Comparison of ENCODE assay signal across 24 cellular contexts in the genomic region with DNA sequence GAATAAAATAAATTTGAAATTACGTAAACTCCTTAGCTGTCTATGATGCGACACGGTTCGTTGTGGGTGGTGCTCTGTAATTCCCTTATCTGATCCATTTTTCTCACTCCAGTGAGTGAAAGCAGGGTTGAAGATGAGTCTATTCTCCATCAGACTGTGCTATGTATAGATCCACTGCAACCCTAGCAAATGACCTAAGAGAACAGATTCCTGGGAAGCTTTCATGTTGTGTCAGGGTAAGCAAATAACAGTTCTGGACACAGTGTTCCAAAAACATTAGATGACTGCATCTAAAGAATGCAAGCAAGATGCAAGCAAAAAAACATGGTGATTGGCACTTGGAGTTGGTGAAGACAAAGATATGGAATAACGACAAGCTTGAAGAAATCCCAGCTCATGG.
DNase-seq lines count a peak whose midpoint lies in the region; ATAC-seq, FAIRE-seq and TF ChIP-seq lines count a peak whose summit lies in the region.
"Had no signal": no experiment of that assay in that cellular context is flagged by ENCODE, and none has a peak within 500 bp of the region (broad histone marks: within the 10 kb centered on the region; RNA-seq: fewer than 3 reads in every experiment).

No MANE protein-coding gene starts in this region.

- H3K14ac ChIP-seq in trophoblast cell (ENCODE audit: low read length): no peak overlapping the region

- no peak overlapping the region for H3K9ac ChIP-seq in trophoblast cell (ENCODE audit: low read length)
- no peak overlapping the region for H3K9ac ChIP-seq in HepG2 (ENCODE audit: insufficient read depth, low read depth, low read length)

- H3K27me3 ChIP-seq in bronchial epithelial cell (ENCODE audit: control insufficient read depth, insufficient read depth, low read length): no peaks in the 10 kb centered on the region
- H3K27me3 ChIP-seq in trophoblast cell (ENCODE audit: insufficient read depth, low read length): no peaks in the 10 kb centered on the region
- no peaks in the 10 kb centered on the region for H3K27me3 ChIP-seq in HepG2 (ENCODE audit: control insufficient read depth in 1 of 2, insufficient read depth in 2 of 2, low read length in 2 of 2)
- H3K27me3 ChIP-seq: dorsolateral prefrontal cortex had no signal

- no peak overlapping the region for H3K23ac ChIP-seq in trophoblast cell (ENCODE audit: low read length)

- TF ChIP-seq EP300 in HepG2 (IDR thresholded peaks at IDR 0.05; ENCODE audit: low read depth in 2 of 2, low read length in 2 of 2): no peak
- TF ChIP-seq EP300 in HepG2 (CRISPR knock-in tag; IDR thresholded peaks at IDR 0.05; ENCODE audit: borderline replicate concordance): no peak

- no peaks in the 10 kb centered on the region for H3K27me3 Mint-ChIP-seq in activated T-helper 1 cell treated with anti-CD3 and anti-CD28 coated beads, Interleukin-12 subunit alpha, Interleukin-12 subunit beta, Interleukin-2, Interleukin-4 antibody, amounts not matched to agents 30 ng/mL and 10 ng/mL and 1 ng/mL, durations not matched to agents 14 hours and 24 hours and 36 hours (ENCODE audit: insufficient read depth)
- H3K27me3 Mint-ChIP-seq: activated naive CD4-positive, alpha-beta T cell treated with anti-CD3 and anti-CD28 coated beads, Interleukin-2, amount 50 U/mL, for 24 hours; brain had no signal

- H2BK5ac ChIP-seq in trophoblast cell (ENCODE audit: low read depth, low read length, poor library complexity): no peak overlapping the region

- in situ Hi-C loops in HepG2 (cut with HindIII; ENCODE audit: extremely low pct_ligation_motif_present, low pct_unique_long_range_greater_than_20kb): no loop called here

- H3K4me2 ChIP-seq in trophoblast cell (ENCODE audit: low read length) (no peak overlapping the region), HepG2 (ENCODE audit: low read depth, low read length) (no peak overlapping the region)

- H3K79me1 ChIP-seq in trophoblast cell (ENCODE audit: low read length): no peaks in the 10 kb centered on the region

- no peak overlapping the region for H3K27ac ChIP-seq in trophoblast cell (ENCODE audit: low read depth, low read length)
- no peak overlapping the region for H3K27ac ChIP-seq in HepG2 (ENCODE audit: extremely low read length, insufficient read depth, low read length)
- H3K27ac ChIP-seq: neutrophil had no signal

- no TSS peak for BruUV-seq in HepG2 (replicated peaks; lab: Mats Ljungman, UMichigan)

- H3K4me1 ChIP-seq in trophoblast cell (ENCODE audit: control insufficient read depth in 1 of 2, insufficient read depth in 2 of 2, low read length in 2 of 2) (no peaks in the 10 kb centered on the region), HepG2 (ENCODE audit: insufficient read depth, low read length) (no peaks in the 10 kb centered on the region)

- no peaks in the 10 kb centered on the region for H4K20me1 ChIP-seq in HepG2 (ENCODE audit: insufficient read depth, low read length)

- H3K9me3 ChIP-seq in trophoblast cell (ENCODE audit: insufficient read depth, low read depth, low read length) (no peaks in the 10 kb centered on the region), HepG2 (ENCODE audit: low read length) (no peaks in the 10 kb centered on the region)
- H3K9me3 ChIP-seq: mucosa of descending colon, neutrophil had no signal

- no peak overlapping the region for H4K91ac ChIP-seq in trophoblast cell (ENCODE audit: low read depth, low read length)

- TF ChIP-seq CTCF in bronchial epithelial cell (IDR thresholded peaks at IDR 0.05; ENCODE audit: insufficient read depth, low read length, severe bottlenecking) (no peak), fibroblast of villous mesenchyme (IDR thresholded peaks at IDR 0.05; ENCODE audit: insufficient read depth, low read depth, low read length) (no peak), HepG2 (CRISPR knock-in tag; IDR thresholded peaks at IDR 0.05) (no peak)

- H2BK12ac ChIP-seq in trophoblast cell (ENCODE audit: low read length): no peak overlapping the region

- DNase-seq in GM04503 (ENCODE audit: low read depth) (peak; percentile 21), bronchial epithelial cell (ENCODE audit: low read depth) (peak; percentile 72), fibroblast of villous mesenchyme (ENCODE audit: low read depth) (peak; percentile 93), trophoblast cell (peak; percentile 65 to 89), HepG2 (ENCODE audit: low spot score) (no peak)
- DNase-seq in activated T-helper 1 cell treated with anti-CD3 and anti-CD28 coated beads, Interleukin-12 subunit alpha, Interleukin-12 subunit beta, Interleukin-2, Interleukin-4 antibody, amounts not matched to agents 30 ng/mL and 10 ng/mL and 1 ng/mL, durations not matched to agents 14 hours and 24 hours and 36 hours (ENCODE audit: low spot score): no peak
- DNase-seq: activated T-cell treated with anti-CD3 and anti-CD28 coated beads for 4 hours, AML-193, dorsolateral prefrontal cortex, EL, H9, left colon, mucosa of descending colon, NCI-H1930, RPMI8226 had no signal

- FAIRE-seq in bronchial epithelial cell (lab: Jason Lieb, UNC) (no peak), HepG2 (lab: Jason Lieb, UNC) (no peak)
- FAIRE-seq: K562, urothelium cell line had no signal

- H3K4ac ChIP-seq in trophoblast cell (ENCODE audit: low read depth, low read length): no peak overlapping the region

- no peak overlapping the region for H2AFZ ChIP-seq in trophoblast cell (ENCODE audit: insufficient read depth, low read length, poor library complexity)
- no peak overlapping the region for H2AFZ ChIP-seq in HepG2 (ENCODE audit: low read length)

- TF ChIP-seq POLR2A in HepG2 (IDR thresholded peaks at IDR 0.05; ENCODE audit: insufficient read depth in 1 of 2, low read depth in 2 of 2, low read length in 2 of 2): no peak

- POLR2A ChIA-PET in HepG2 (lab: Yijun Ruan, JAX): no interaction called here

- no peak overlapping the region for H4K12ac ChIP-seq in trophoblast cell (ENCODE audit: low read depth, low read length)

- no peaks in the 10 kb centered on the region for H3K9me3 Mint-ChIP-seq in activated T-helper 1 cell treated with anti-CD3 and anti-CD28 coated beads, Interleukin-12 subunit alpha, Interleukin-12 subunit beta, Interleukin-2, Interleukin-4 antibody, amounts not matched to agents 30 ng/mL and 10 ng/mL and 1 ng/mL, durations not matched to agents 14 hours and 24 hours and 36 hours
- H3K9me3 Mint-ChIP-seq: activated naive CD4-positive, alpha-beta T cell treated with anti-CD3 and anti-CD28 coated beads, Interleukin-2, amount 50 U/mL, for 24 hours; brain; H9 had no signal

- TF ChIP-seq RAD21 in HepG2 (CRISPR knock-in tag; IDR thresholded peaks at IDR 0.05): no peak

- no peak overlapping the region for H2AK5ac ChIP-seq in trophoblast cell (ENCODE audit: low read length)

- H4K8ac ChIP-seq in trophoblast cell (ENCODE audit: low read depth, low read length): no peak overlapping the region

- H3K36me3 Mint-ChIP-seq in activated T-helper 1 cell treated with anti-CD3 and anti-CD28 coated beads, Interleukin-12 subunit alpha, Interleukin-12 subunit beta, Interleukin-2, Interleukin-4 antibody, amounts not matched to agents 30 ng/mL and 10 ng/mL and 1 ng/mL, durations not matched to agents 14 hours and 24 hours and 36 hours (ENCODE audit: low read depth): no peaks in the 10 kb centered on the region
- H3K36me3 Mint-ChIP-seq: brain had no signal

- WGBS in trophoblast cell (ENCODE audit: extremely low coverage, insufficient coverage, insufficient read length): no CpG with 5 or more reads among the region's 5 CpGs
- WGBS in HepG2 (ENCODE audit: low lambda C conversion rate): 20% methylated on average over 5 of the region's 5 CpGs

- ATAC-seq in HepG2: no peak
- ATAC-seq in HG03025 (IDR thresholded peaks at IDR 0.05; ENCODE audit: low FRiP score, unreplicated experiment): no peak
- no peak for ATAC-seq in GM21825 (IDR thresholded peaks at IDR 0.05; ENCODE audit: unreplicated experiment)
- ATAC-seq: esophagus mucosa, K562, left colon, mucosa of descending colon, sciatic nerve had no signal

- H2BK120ac ChIP-seq in trophoblast cell (ENCODE audit: insufficient read depth, low read length, poor library complexity): no peak overlapping the region

- H3K36me3 ChIP-seq in bronchial epithelial cell (ENCODE audit: control insufficient read depth, insufficient read depth, low read length) (no peaks in the 10 kb centered on the region), trophoblast cell (ENCODE audit: control insufficient read depth in 1 of 2, insufficient read depth in 2 of 2, low read length in 2 of 2) (no peaks in the 10 kb centered on the region), HepG2 (replicated peaks in 1 of 2; ENCODE audit: control insufficient read depth in 1 of 2, insufficient read depth in 2 of 2, low read length in 2 of 2) (no peaks in the 10 kb centered on the region)
- H3K36me3 ChIP-seq: neutrophil had no signal

- H3K18ac ChIP-seq in trophoblast cell (ENCODE audit: low read length): no peak overlapping the region

- intact Hi-C loops in HepG2 (cut with micrococcal nuclease; ENCODE audit: unreplicated experiment): no loop called here
- intact Hi-C loops in activated T-helper 1 cell treated with anti-CD3 and anti-CD28 coated beads, Interleukin-12 subunit alpha, Interleukin-12 subunit beta, Interleukin-2, Interleukin-4 antibody, amounts not matched to agents 30 ng/mL and 10 ng/mL and 1 ng/mL, durations not matched to agents 14 hours and 24 hours and 36 hours (cut with micrococcal nuclease): no loop called here

- H3K79me2 ChIP-seq in trophoblast cell (ENCODE audit: control insufficient read depth, insufficient read depth, low read length, poor library complexity) (no peaks in the 10 kb centered on the region), HepG2 (ENCODE audit: insufficient read depth, low read length) (no peaks in the 10 kb centered on the region)

- CTCF ChIA-PET in HepG2 (lab: Yijun Ruan, JAX; ENCODE audit: low intra/inter-chr PET ratio, low total read pairs): no interaction called here

- H3K27ac Mint-ChIP-seq in activated T-helper 1 cell treated with anti-CD3 and anti-CD28 coated beads, Interleukin-12 subunit alpha, Interleukin-12 subunit beta, Interleukin-2, Interleukin-4 antibody, amounts not matched to agents 30 ng/mL and 10 ng/mL and 1 ng/mL, durations not matched to agents 14 hours and 24 hours and 36 hours: no peak overlapping the region
- H3K27ac Mint-ChIP-seq: activated naive CD4-positive, alpha-beta T cell treated with anti-CD3 and anti-CD28 coated beads, Interleukin-2, amount 50 U/mL, for 24 hours; brain; H9 had no signal

- no peaks in the 10 kb centered on the region for H3K4me1 Mint-ChIP-seq in activated T-helper 1 cell treated with anti-CD3 and anti-CD28 coated beads, Interleukin-12 subunit alpha, Interleukin-12 subunit beta, Interleukin-2, Interleukin-4 antibody, amounts not matched to agents 30 ng/mL and 10 ng/mL and 1 ng/mL, durations not matched to agents 14 hours and 24 hours and 36 hours (ENCODE audit: low read depth)
- H3K4me1 Mint-ChIP-seq: activated naive CD4-positive, alpha-beta T cell treated with anti-CD3 and anti-CD28 coated beads, Interleukin-2, amount 50 U/mL, for 24 hours; H9 had no signal

- H3K4me3 ChIP-seq in bronchial epithelial cell (ENCODE audit: low read depth, low read length) (no peak overlapping the region), fibroblast of villous mesenchyme (ENCODE audit: low read depth, low read length) (no peak overlapping the region), trophoblast cell (ENCODE audit: low read depth, low read length) (no peak overlapping the region), HepG2 (replicated peaks in 1 of 3; ENCODE audit: insufficient read depth in 1 of 3, low read depth in 2 of 3, low read length in 3 of 3) (no peak overlapping the region)
- H3K4me3 ChIP-seq: dorsolateral prefrontal cortex, K562, mucosa of descending colon had no signal

- no peak overlapping the region for H3K4me3 Mint-ChIP-seq in activated T-helper 1 cell treated with anti-CD3 and anti-CD28 coated beads, Interleukin-12 subunit alpha, Interleukin-12 subunit beta, Interleukin-2, Interleukin-4 antibody, amounts not matched to agents 30 ng/mL and 10 ng/mL and 1 ng/mL, durations not matched to agents 14 hours and 24 hours and 36 hours
- H3K4me3 Mint-ChIP-seq: activated naive CD4-positive, alpha-beta T cell treated with anti-CD3 and anti-CD28 coated beads, Interleukin-2, amount 50 U/mL, for 24 hours; brain; H9 had no signal

Comparison
In these comparisons a context has a peak if more than half of its experiments do, and no peak if none do; other contexts are left out.
1. DNase-seq: peak in GM04503 (single experiment), bronchial epithelial cell (single experiment), fibroblast of villous mesenchyme (single experiment) and trophoblast cell (2 of 2); none in HepG2 (single experiment) and activated T-helper 1 cell treated with anti-CD3 and anti-CD28 coated beads, Interleukin-12 subunit alpha, Interleukin-12 subunit beta, Interleukin-2, Interleukin-4 antibody, amounts not matched to agents 30 ng/mL and 10 ng/mL and 1 ng/mL, durations not matched to agents 14 hours and 24 hours and 36 hours (single experiment).